Comparison of ENCODE assay signal across 17 cellular contexts in the genomic region with DNA sequence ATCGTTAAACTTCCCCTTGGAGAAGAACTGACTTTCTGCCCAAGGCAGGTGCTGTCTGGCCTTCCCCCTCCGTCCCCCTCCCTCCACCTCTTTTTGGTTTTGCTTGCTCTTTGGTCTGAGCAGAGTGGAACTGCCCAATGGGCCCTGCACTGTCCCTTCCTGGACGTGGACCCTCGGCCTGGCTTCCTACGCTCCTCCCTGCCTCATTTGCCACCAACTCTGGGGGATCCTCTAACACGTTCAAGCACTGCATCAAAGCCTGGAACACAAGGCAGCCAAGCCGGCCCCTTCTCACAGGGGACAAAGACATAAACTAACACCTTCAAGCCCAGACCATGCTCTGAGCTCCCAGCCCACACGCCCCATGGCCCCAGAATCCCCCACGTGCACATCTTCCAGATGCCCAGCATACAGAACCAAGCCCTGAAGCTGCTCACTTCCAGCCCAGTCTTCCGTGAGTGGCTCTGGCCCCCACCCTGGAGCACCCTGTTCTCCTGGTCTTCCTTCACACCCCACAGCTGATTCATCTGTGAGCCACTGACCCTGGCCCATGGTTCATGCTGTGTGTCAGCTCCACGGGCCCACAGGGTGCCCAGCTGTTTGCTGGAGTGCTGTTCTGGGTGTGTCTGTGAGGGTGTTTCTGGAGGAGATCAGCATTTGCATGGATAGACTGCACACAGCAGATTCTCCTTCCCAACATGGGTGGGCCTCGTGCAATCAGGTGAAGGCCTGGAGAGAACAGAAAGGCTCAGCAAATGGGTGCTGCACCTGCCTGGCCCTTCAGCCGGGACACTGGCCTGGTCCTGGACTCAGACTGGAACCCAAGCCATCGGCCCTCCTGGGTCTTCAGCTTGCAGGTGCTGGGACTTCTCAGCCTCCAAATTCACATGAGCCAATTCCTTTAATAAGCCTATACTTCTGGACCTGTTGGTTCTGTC.
DNase-seq lines count a peak whose midpoint lies in the region; ATAC-seq and TF ChIP-seq lines count a peak whose summit lies in the region.
"Had no signal": no experiment of that assay in that cellular context is flagged by ENCODE, and none has a peak within 500 bp of the region (broad histone marks: within the 10 kb centered on the region; RNA-seq: fewer than 3 reads in every experiment).

No MANE protein-coding gene starts in this region.

- no peak overlapping the region for H2BK5ac ChIP-seq in trophoblast cell (ENCODE audit: low read depth, low read length, poor library complexity)

- CTCF ChIA-PET in activated naive CD4-positive, alpha-beta T cell treated with anti-CD3 and anti-CD28 coated beads for 36 hours (lab: Charles Lee), result no interaction called here

- WGBS in trophoblast cell (ENCODE audit: extremely low coverage, insufficient coverage, insufficient read length), result no CpG with 5 or more reads among the region's 14 CpGs
- WGBS in adrenal gland, 4 donors, result 58 to 67% (median 63%) methylated on average over 12 to 14 of the region's 14 CpGs

- H3K18ac ChIP-seq in trophoblast cell (ENCODE audit: low read length), result no peak overlapping the region

- H3K9me3 Mint-ChIP-seq in type B pancreatic cell, result no peaks in the 10 kb centered on the region
- no peaks in the 10 kb centered on the region for H3K9me3 Mint-ChIP-seq in activated naive CD4-positive, alpha-beta T cell treated with anti-CD3 and anti-CD28 coated beads for 36 hours

- H3K79me1 ChIP-seq in trophoblast cell (ENCODE audit: low read length), result no peaks in the 10 kb centered on the region

- H3K9me3 ChIP-seq in left ventricle myocardium inferior (replicated peaks) (no peaks in the 10 kb centered on the region), trophoblast cell (ENCODE audit: insufficient read depth, low read depth, low read length) (peaks cover 3% of the 10 kb centered on the region), adrenal gland (replicated peaks in 1 of 3) (no peaks in the 10 kb centered on the region)

- no peak overlapping the region for H2BK120ac ChIP-seq in trophoblast cell (ENCODE audit: insufficient read depth, low read length, poor library complexity)

- no peak overlapping the region for H4K12ac ChIP-seq in trophoblast cell (ENCODE audit: low read depth, low read length)

- no peak overlapping the region for H3K27ac Mint-ChIP-seq in type B pancreatic cell
- H3K27ac Mint-ChIP-seq in activated naive CD4-positive, alpha-beta T cell treated with anti-CD3 and anti-CD28 coated beads for 36 hours, result no peak overlapping the region

- H3K4me2 ChIP-seq in trophoblast cell (ENCODE audit: low read length), result no peak overlapping the region

- no peak overlapping the region for H3K4me3 Mint-ChIP-seq in type B pancreatic cell
- no peak overlapping the region for H3K4me3 Mint-ChIP-seq in activated naive CD4-positive, alpha-beta T cell treated with anti-CD3 and anti-CD28 coated beads for 36 hours

- H2BK12ac ChIP-seq in trophoblast cell (ENCODE audit: low read length), result no peak overlapping the region

- H3K79me2 ChIP-seq in trophoblast cell (ENCODE audit: control insufficient read depth, insufficient read depth, low read length, poor library complexity), result no peaks in the 10 kb centered on the region

- DNase-seq in Right ventricle myocardium inferior (ENCODE audit: missing footprints) (peak; percentile 22), left ventricle myocardium inferior (no peak), islet precursor cell (peak; percentile 35), trophoblast cell (no peak), type B pancreatic cell (ENCODE audit: extremely low spot score, unreplicated experiment) (peak; percentile 48), adrenal gland (no peak)
- no peak for DNase-seq in activated naive CD4-positive, alpha-beta T cell treated with anti-CD3 and anti-CD28 coated beads for 36 hours
- DNase-seq: Calu3, DND-41, KG1, MM.1S, NCI-H2029, NCI-H446, NCI-H524 treated with DMSO at 0.1 percent for 48 hours, NCI-H774 had no signal

- H2AFZ ChIP-seq in trophoblast cell (ENCODE audit: insufficient read depth, low read length, poor library complexity), result no peak overlapping the region

- no peak overlapping the region for H2AK5ac ChIP-seq in trophoblast cell (ENCODE audit: low read length)

- no peak overlapping the region for H4K91ac ChIP-seq in trophoblast cell (ENCODE audit: low read depth, low read length)

- no peak overlapping the region for H4K8ac ChIP-seq in trophoblast cell (ENCODE audit: low read depth, low read length)

- H3K27ac ChIP-seq in left ventricle myocardium inferior (replicated peaks) (no peak overlapping the region), trophoblast cell (ENCODE audit: low read depth, low read length) (no peak overlapping the region), adrenal gland (no peak overlapping the region)
- H3K27ac ChIP-seq: SJSA1 had no signal

- H3K4me1 ChIP-seq in left ventricle myocardium inferior (no peaks in the 10 kb centered on the region), trophoblast cell (ENCODE audit: control insufficient read depth in 1 of 2, insufficient read depth in 2 of 2, low read length in 2 of 2) (no peaks in the 10 kb centered on the region), adrenal gland (replicated peaks in 1 of 2) (no peaks in the 10 kb centered on the region)
- H3K4me1 ChIP-seq: SJSA1 had no signal

- no peak overlapping the region for H3K23ac ChIP-seq in trophoblast cell (ENCODE audit: low read length)

- H3K4ac ChIP-seq in trophoblast cell (ENCODE audit: low read depth, low read length), result no peak overlapping the region

- no peak overlapping the region for H3K9ac ChIP-seq in trophoblast cell (ENCODE audit: low read length)

- H3K14ac ChIP-seq in trophoblast cell (ENCODE audit: low read length), result no peak overlapping the region

- H3K27me3 ChIP-seq in left ventricle myocardium inferior (ENCODE audit: low read depth) (peaks cover 51% of the 10 kb centered on the region), trophoblast cell (ENCODE audit: insufficient read depth, low read length) (no peaks in the 10 kb centered on the region), adrenal gland (no peaks in the 10 kb centered on the region)
- H3K27me3 ChIP-seq: SJSA1 had no signal

- H3K4me3 ChIP-seq in left ventricle myocardium inferior (no peak overlapping the region), trophoblast cell (ENCODE audit: low read depth, low read length) (peak overlapping the region; percentile 54), adrenal gland (no peak overlapping the region)
- H3K4me3 ChIP-seq: SJSA1 had no signal

- intact Hi-C loops in Right ventricle myocardium inferior (cut with DNase I) (no loop called here), left ventricle myocardium inferior (cut with micrococcal nuclease) (no loop called here), adrenal gland (cut with DNase I) (no loop called here)
- intact Hi-C loops in activated naive CD4-positive, alpha-beta T cell treated with anti-CD3 and anti-CD28 coated beads for 36 hours (cut with micrococcal nuclease), result no loop called here

- H3K36me3 Mint-ChIP-seq in type B pancreatic cell, result no peaks in the 10 kb centered on the region
- H3K36me3 Mint-ChIP-seq in activated naive CD4-positive, alpha-beta T cell treated with anti-CD3 and anti-CD28 coated beads for 36 hours (ENCODE audit: low read depth), result no peaks in the 10 kb centered on the region

- no peak for TF ChIP-seq CTCF in left ventricle myocardium inferior (IDR thresholded peaks at IDR 0.05; ENCODE audit: borderline replicate concordance)
- no peak for TF ChIP-seq CTCF in type B pancreatic cell (conservative IDR thresholded peaks at IDR 0.05)
- TF ChIP-seq CTCF in adrenal gland (IDR thresholded peaks at IDR 0.05), result no peak

- ATAC-seq in Right ventricle myocardium inferior, result no peak
- ATAC-seq in GM18511 (IDR thresholded peaks at IDR 0.05; ENCODE audit: unreplicated experiment), result no peak

- H3K4me1 Mint-ChIP-seq in type B pancreatic cell (ENCODE audit: unreplicated experiment), result peaks cover 3% of the 10 kb centered on the region
- H3K4me1 Mint-ChIP-seq in activated naive CD4-positive, alpha-beta T cell treated with anti-CD3 and anti-CD28 coated beads for 36 hours (ENCODE audit: low read depth), result no peaks in the 10 kb centered on the region

- TF ChIP-seq POLR2A in adrenal gland (IDR thresholded peaks at IDR 0.05), result no peak

- peaks cover 12% of the 10 kb centered on the region for H3K27me3 Mint-ChIP-seq in type B pancreatic cell
- peaks cover 3% of the 10 kb centered on the region for H3K27me3 Mint-ChIP-seq in activated naive CD4-positive, alpha-beta T cell treated with anti-CD3 and anti-CD28 coated beads for 36 hours (ENCODE audit: low read depth)

- H3K36me3 ChIP-seq in left ventricle myocardium inferior (no peaks in the 10 kb centered on the region), trophoblast cell (ENCODE audit: control insufficient read depth in 1 of 2, insufficient read depth in 2 of 2, low read length in 2 of 2) (no peaks in the 10 kb centered on the region), adrenal gland (replicated peaks in 1 of 2) (no peaks in the 10 kb centered on the region)
- H3K36me3 ChIP-seq: SJSA1 had no signal

Comparison
In these comparisons a context has a peak if more than half of its experiments do, and no peak if none do; other contexts are left out.
1. DNase-seq: peak in Right ventricle myocardium inferior (single experiment), islet precursor cell (single experiment) and type B pancreatic cell (single experiment); none in left ventricle myocardium inferior (single experiment), trophoblast cell (0 of 2), adrenal gland (0 of 7) and activated naive CD4-positive, alpha-beta T cell treated with anti-CD3 and anti-CD28 coated beads for 36 hours (single experiment).